1 cellular context compared by ENCODE assay signal in the genomic region with DNA sequence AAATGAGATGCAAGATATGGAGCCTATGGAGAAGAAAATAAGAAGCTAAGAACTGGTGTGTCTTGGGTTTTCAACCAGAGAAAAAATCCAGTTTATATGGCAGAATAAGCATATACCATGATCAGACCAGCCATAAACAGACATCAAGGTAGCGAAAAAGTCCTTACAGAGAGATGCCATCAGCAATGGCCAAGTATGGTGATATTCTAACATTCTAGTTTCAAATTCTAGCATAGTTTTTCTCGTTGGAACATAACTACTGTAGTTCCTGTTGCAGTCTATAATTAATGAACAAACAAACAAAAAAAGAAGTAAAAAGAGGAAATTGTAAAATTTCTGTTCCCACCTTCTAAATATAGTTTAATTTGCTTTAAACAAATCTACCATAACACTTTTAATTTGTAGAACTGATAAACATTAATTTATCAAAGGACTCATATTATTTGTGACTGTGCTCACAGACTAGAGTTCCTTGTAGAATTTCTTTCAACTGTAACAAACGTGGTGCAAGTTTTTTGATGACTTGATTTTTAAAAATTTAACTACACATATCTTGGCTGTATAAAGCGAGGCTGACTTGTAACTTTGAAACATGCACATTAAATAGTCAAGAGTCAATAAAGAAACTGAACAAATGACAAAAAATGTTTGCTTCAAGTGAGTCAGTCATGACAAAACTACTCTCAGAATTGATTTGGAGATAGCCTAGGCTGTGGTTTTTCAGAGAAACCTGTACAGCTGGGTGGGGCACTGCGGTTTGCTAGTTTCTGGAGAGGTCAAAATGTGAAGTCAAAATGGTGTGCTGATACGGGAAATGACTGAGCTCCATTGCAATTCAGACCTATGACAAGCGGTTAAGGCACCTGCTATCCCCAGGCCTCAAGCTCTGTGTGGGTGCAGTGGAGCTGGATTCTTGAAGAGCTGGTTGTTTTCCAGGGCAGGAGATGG.
TF ChIP-seq lines count a peak whose summit lies in the region.

No MANE protein-coding gene starts in this region.

TF ChIP-seq in K562, 482 proteins besides CTCF, POLR2A, EP300 and RAD21 (continued from another document and continues in another):
- TF ChIP-seq, protein P1, sequence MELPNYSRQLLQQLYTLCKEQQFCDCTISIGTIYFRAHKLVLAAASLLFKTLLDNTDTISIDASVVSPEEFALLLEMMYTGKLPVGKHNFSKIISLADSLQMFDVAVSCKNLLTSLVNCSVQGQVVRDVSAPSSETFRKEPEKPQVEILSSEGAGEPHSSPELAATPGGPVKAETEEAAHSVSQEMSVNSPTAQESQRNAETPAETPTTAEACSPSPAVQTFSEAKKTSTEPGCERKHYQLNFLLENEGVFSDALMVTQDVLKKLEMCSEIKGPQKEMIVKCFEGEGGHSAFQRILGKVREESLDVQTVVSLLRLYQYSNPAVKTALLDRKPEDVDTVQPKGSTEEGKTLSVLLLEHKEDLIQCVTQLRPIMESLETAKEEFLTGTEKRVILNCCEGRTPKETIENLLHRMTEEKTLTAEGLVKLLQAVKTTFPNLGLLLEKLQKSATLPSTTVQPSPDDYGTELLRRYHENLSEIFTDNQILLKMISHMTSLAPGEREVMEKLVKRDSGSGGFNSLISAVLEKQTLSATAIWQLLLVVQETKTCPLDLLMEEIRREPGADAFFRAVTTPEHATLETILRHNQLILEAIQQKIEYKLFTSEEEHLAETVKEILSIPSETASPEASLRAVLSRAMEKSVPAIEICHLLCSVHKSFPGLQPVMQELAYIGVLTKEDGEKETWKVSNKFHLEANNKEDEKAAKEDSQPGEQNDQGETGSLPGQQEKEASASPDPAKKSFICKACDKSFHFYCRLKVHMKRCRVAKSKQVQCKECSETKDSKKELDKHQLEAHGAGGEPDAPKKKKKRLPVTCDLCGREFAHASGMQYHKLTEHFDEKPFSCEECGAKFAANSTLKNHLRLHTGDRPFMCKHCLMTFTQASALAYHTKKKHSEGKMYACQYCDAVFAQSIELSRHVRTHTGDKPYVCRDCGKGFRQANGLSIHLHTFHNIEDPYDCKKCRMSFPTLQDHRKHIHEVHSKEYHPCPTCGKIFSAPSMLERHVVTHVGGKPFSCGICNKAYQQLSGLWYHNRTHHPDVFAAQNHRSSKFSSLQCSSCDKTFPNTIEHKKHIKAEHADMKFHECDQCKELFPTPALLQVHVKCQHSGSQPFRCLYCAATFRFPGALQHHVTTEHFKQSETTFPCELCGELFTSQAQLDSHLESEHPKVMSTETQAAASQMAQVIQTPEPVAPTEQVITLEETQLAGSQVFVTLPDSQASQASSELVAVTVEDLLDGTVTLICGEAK (IDR thresholded peaks at IDR 0.05): peak; percentile 87
- TF ChIP-seq, protein P1 (CRISPR knock-in tag; IDR thresholded peaks at IDR 0.05): no peak
- TF ChIP-seq, protein P2, sequence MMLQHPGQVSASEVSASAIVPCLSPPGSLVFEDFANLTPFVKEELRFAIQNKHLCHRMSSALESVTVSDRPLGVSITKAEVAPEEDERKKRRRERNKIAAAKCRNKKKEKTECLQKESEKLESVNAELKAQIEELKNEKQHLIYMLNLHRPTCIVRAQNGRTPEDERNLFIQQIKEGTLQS (IDR thresholded peaks at IDR 0.05): peak; percentile 72
- TF ChIP-seq, protein P2 (CRISPR knock-in tag; conservative IDR thresholded peaks at IDR 0.05): no peak
- TF ChIP-seq HDAC8 (tag; IDR thresholded peaks at IDR 0.05) (no peak), POLR2AphosphoS5 (IDR thresholded peaks at IDR 0.05; ENCODE audit: control insufficient read depth, insufficient read depth, low read depth, low read length) (peak; percentile 53; the same call in 1 of the 2 replicates), ELF1 (tag; IDR thresholded peaks at IDR 0.05) (no peak), SOX6 (IDR thresholded peaks at IDR 0.05) (peak; percentile 84), STAT5A (IDR thresholded peaks at IDR 0.05; ENCODE audit: borderline replicate concordance, low read length) (peak; percentile 98), SMAD4 (CRISPR knock-in tag; conservative IDR thresholded peaks at IDR 0.05) (peak; percentile 58; the same call in 1 of the 2 replicates), SMARCE1 (IDR thresholded peaks at IDR 0.05) (peak; percentile 82; the same call in 1 of the 2 replicates), MAZ (CRISPR knock-in tag; conservative IDR thresholded peaks at IDR 0.05 in 1 of 2, IDR thresholded peaks at IDR 0.05 in 1 of 2) (peak in 1 of 2 experiments; percentile 52; a peak in 1 of 4 replicates), MIER1 (IDR thresholded peaks at IDR 0.05; ENCODE audit: low read depth) (no peak), ATF7 (IDR thresholded peaks at IDR 0.05) (peak; percentile 61; the same call in 1 of the 2 replicates), SMARCC2 (IDR thresholded peaks at IDR 0.05; ENCODE audit: low read depth) (peak; percentile 48; the same call in 1 of the 2 replicates), NFIC (IDR thresholded peaks at IDR 0.05) (peak; percentile 51; the same call in 1 of the 2 replicates), HMGN3 (IDR thresholded peaks at IDR 0.05; ENCODE audit: borderline replicate concordance, extremely low read depth, insufficient read length, low read depth, low read length) (peak; percentile 19), ZNF644 (tag; IDR thresholded peaks at IDR 0.05; ENCODE audit: low read depth) (0 out of 2 replicates have a peak, but pooled peaks have one; percentile 39), PHF20 (IDR thresholded peaks at IDR 0.05; ENCODE audit: partially characterized antibody) (no peak), MEIS2 (IDR thresholded peaks at IDR 0.05; ENCODE audit: partially characterized antibody) (peak; percentile 68), BHLHE40 (IDR thresholded peaks at IDR 0.05; ENCODE audit: low read length) (peak; percentile 64; the same call in 1 of the 2 replicates), HDAC2 (IDR thresholded peaks at IDR 0.05) (peak; percentile 96), NCOR1 (IDR thresholded peaks at IDR 0.05) (peak; percentile 74), TAL1 (IDR thresholded peaks at IDR 0.05) (peak; percentile 50), CBFB (CRISPR knock-in tag; IDR thresholded peaks at IDR 0.05) (peak; percentile 97), TRIM24 (IDR thresholded peaks at IDR 0.05) (peak in 1 of 2 experiments; percentile 42; a peak in 2 of 4 replicates), ESRRA (IDR thresholded peaks at IDR 0.05; ENCODE audit: borderline replicate concordance, low read depth) (peak; percentile 99; the same call in 1 of the 2 replicates), CBFA2T2 (conservative IDR thresholded peaks at IDR 0.05) (peak; percentile 83), PHB2 (IDR thresholded peaks at IDR 0.05; ENCODE audit: low read depth) (no peak), C11orf30 (IDR thresholded peaks at IDR 0.05; ENCODE audit: low read depth) (no peak), TBL1XR1 (IDR thresholded peaks at IDR 0.05; ENCODE audit: low read length in 2 of 2) (peak in 1 of 2 experiments; percentile 72; a peak in 1 of 4 replicates), SNRNP70 (optimal IDR thresholded peaks at IDR 0.05; ENCODE audit: low read depth, low read length) (no peak), ZNF253 (CRISPR knock-in tag; conservative IDR thresholded peaks at IDR 0.05) (no peak), PML (IDR thresholded peaks at IDR 0.05; ENCODE audit: low read length) (peak; percentile 49; the same call in 1 of the 2 replicates)
- TF ChIP-seq, protein P3, sequence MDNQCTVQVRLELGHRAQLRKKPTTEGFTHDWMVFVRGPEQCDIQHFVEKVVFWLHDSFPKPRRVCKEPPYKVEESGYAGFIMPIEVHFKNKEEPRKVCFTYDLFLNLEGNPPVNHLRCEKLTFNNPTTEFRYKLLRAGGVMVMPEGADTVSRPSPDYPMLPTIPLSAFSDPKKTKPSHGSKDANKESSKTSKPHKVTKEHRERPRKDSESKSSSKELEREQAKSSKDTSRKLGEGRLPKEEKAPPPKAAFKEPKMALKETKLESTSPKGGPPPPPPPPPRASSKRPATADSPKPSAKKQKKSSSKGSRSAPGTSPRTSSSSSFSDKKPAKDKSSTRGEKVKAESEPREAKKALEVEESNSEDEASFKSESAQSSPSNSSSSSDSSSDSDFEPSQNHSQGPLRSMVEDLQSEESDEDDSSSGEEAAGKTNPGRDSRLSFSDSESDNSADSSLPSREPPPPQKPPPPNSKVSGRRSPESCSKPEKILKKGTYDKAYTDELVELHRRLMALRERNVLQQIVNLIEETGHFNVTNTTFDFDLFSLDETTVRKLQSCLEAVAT (IDR thresholded peaks at IDR 0.05): peak in 1 of 2 experiments; percentile 98; a peak in 2 of 4 replicates
- TF ChIP-seq, protein P4, sequence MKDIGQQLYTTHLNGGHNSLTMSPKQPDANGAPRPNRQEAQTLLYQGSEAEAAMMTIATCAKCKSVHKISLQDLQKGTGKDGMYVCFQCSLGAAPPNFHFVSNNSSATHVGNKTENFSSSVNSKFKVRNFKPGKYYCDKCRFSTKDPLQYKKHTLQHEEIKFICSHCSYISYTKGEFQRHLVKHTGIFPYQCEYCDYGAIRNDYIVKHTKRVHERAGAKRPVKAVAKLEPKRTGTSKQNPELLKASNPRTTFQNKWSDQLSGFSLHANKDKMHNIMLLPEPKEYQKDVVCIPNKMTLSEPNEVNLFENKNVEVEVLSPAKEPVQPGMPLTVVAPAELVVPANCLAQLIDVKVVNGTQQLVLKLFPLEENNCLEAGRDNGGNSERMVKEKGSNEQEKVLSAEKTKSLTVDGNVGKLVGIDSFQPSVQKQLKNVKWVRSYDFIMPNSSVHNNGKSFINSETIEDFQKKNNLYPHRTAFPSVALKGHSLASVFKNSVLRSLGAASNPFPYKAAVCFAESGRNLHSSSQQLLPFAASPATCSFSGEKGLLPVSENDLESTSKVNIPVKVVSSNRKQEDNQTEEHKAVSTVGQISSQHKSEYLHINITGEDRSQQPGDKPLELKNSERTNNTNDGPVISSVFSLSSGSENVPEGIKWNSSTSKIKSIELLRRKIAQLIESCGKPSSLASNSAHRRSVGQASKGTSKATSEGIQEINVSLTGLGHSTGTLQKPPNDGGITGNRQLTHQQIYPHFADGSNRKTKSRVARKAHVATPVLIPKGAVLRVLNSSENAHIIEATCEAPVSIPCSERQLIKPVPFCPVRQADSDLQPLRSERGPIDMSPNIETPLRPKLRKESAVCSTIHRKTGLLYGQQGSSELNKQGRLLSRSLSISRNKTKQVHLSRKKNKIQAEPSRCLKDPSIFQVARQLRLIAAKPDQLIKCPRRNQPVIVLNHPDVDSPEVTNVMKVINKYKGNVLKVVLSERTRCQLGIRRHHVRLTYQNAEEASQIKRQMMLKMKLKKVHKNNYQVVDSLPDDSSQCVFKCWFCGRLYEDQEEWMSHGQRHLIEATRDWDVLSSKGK (CRISPR knock-in tag; IDR thresholded peaks at IDR 0.05): no peak
- TF ChIP-seq, protein P5, sequence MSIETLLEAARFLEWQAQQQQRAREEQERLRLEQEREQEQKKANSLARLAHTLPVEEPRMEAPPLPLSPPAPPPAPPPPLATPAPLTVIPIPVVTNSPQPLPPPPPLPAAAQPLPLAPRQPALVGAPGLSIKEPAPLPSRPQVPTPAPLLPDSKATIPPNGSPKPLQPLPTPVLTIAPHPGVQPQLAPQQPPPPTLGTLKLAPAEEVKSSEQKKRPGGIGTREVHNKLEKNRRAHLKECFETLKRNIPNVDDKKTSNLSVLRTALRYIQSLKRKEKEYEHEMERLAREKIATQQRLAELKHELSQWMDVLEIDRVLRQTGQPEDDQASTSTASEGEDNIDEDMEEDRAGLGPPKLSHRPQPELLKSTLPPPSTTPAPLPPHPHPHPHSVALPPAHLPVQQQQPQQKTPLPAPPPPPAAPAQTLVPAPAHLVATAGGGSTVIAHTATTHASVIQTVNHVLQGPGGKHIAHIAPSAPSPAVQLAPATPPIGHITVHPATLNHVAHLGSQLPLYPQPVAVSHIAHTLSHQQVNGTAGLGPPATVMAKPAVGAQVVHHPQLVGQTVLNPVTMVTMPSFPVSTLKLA (conservative IDR thresholded peaks at IDR 0.05): peak in 1 of 2 experiments; percentile 52; a peak in 1 of 4 replicates
- TF ChIP-seq, protein P6, sequence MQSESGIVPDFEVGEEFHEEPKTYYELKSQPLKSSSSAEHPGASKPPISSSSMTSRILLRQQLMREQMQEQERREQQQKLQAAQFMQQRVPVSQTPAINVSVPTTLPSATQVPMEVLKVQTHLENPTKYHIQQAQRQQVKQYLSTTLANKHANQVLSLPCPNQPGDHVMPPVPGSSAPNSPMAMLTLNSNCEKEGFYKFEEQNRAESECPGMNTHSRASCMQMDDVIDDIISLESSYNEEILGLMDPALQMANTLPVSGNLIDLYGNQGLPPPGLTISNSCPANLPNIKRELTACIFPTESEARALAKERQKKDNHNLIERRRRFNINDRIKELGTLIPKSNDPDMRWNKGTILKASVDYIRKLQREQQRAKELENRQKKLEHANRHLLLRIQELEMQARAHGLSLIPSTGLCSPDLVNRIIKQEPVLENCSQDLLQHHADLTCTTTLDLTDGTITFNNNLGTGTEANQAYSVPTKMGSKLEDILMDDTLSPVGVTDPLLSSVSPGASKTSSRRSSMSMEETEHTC (IDR thresholded peaks at IDR 0.05): no peak
- TF ChIP-seq, protein P7, sequence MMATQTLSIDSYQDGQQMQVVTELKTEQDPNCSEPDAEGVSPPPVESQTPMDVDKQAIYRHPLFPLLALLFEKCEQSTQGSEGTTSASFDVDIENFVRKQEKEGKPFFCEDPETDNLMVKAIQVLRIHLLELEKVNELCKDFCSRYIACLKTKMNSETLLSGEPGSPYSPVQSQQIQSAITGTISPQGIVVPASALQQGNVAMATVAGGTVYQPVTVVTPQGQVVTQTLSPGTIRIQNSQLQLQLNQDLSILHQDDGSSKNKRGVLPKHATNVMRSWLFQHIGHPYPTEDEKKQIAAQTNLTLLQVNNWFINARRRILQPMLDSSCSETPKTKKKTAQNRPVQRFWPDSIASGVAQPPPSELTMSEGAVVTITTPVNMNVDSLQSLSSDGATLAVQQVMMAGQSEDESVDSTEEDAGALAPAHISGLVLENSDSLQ (IDR thresholded peaks at IDR 0.05): peak; percentile 33; the same call in 1 of the 2 replicates
